In the genomic region with DNA sequence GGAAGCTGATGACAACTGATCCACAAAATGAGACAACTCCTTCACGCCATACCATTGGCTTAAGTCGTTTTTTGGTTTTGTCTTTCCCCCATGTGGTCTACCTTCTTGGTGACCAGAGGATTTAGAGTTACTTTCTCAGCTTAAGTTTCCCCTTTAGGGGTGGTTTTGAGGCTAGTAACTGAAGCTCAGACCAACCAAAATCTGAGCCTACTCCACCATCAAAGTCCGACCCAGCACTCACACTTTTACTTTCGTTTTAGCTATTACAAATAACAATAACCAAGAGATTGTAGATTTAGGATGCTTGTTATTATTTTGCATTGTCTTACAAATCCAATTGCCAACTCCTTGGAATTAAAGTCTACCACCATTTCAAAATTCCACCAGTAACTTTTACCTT, we compare ENCODE assay signal across 11 cellular contexts.
DNase-seq lines count a peak whose midpoint lies in the region; ATAC-seq and TF ChIP-seq lines count a peak whose summit lies in the region.
"Had no signal": no experiment of that assay in that cellular context is flagged by ENCODE, and none has a peak within 500 bp of the region (broad histone marks: within the 10 kb centered on the region; RNA-seq: fewer than 3 reads in every experiment).

No MANE protein-coding gene starts in this region.

- intact Hi-C loops in activated B cell treated with CpG ODN at 0.5 μM for 24 hours (cut with micrococcal nuclease) (no loop called here), natural killer cell (cut with micrococcal nuclease) (loop anchor here (5.0 kb wide), 1 partner anchor 35 kb away; no protein-coding TSS in a partner anchor)

- H3K27me3 Mint-ChIP-seq in activated B cell treated with CpG ODN at 0.5 μM for 24 hours: no peaks in the 10 kb centered on the region
- no peaks in the 10 kb centered on the region for H3K27me3 Mint-ChIP-seq in natural killer cell (ENCODE audit: low read depth in 2 of 2)

- H3K4me1 Mint-ChIP-seq in activated B cell treated with CpG ODN at 0.5 μM for 24 hours (peaks cover 5% of the 10 kb centered on the region), natural killer cell (peaks cover 29 to 34% of the 10 kb centered on the region in 2 donors)

- peak overlapping the region; percentile 64 for H3K4me3 Mint-ChIP-seq in activated B cell treated with CpG ODN at 0.5 μM for 24 hours
- peak overlapping the region; percentile 90 for H3K4me3 Mint-ChIP-seq in natural killer cell
- H3K4me3 Mint-ChIP-seq: nephron had no signal

- ATAC-seq in HG03520 (IDR thresholded peaks at IDR 0.05; ENCODE audit: unreplicated experiment) (peak; percentile 60), activated B cell treated with CpG ODN at 0.5 μM for 24 hours (ENCODE audit: low read depth) (no peak), natural killer cell (peak; percentile 62 to 77 (median 76))

- no peaks in the 10 kb centered on the region for H3K9me3 Mint-ChIP-seq in activated B cell treated with CpG ODN at 0.5 μM for 24 hours
- H3K9me3 Mint-ChIP-seq in natural killer cell: no peaks in the 10 kb centered on the region
- H3K9me3 Mint-ChIP-seq: nephron had no signal

- TF ChIP-seq CTCF in GM10266 (IDR thresholded peaks at IDR 0.05; ENCODE audit: control insufficient read depth, insufficient read depth, low read depth, missing control alignments): no peak
- no peak for TF ChIP-seq CTCF in activated B cell treated with CpG ODN at 0.5 μM for 24 hours (IDR thresholded peaks at IDR 0.05)
- no peak for TF ChIP-seq CTCF in natural killer cell (IDR thresholded peaks at IDR 0.05)

- CTCF ChIA-PET in activated B cell treated with CpG ODN at 0.5 μM for 24 hours (lab: Charles Lee): interaction anchor here (0.7 kb wide), 1 partner anchor 124 kb away, joined by 4 read pairs; no protein-coding TSS in a partner anchor

- DNase-seq in GM10266 (ENCODE audit: extremely low spot score) (peak; percentile 21), activated B cell treated with CpG ODN at 0.5 μM for 24 hours (no peak), natural killer cell (no peak), cerebellar cortex (ENCODE audit: low spot score) (no peak), KBM-7 (no peak)
- DNase-seq in stimulated activated CD4-positive, alpha-beta T cell treated with anti-CD3 and anti-CD28 coated beads, Interleukin-1b, Interleukin-23, amount 100 ng/mL, for 48 hours: no peak
- DNase-seq: activated CD8-positive, alpha-beta memory T cell treated with anti-CD3 and anti-CD28 coated beads, Interleukin-2, amount 50 U/mL, for 48 hours; NCI-H1417 treated with DMSO at 0.1 percent for 48 hours; NCI-H748 treated with DMSO at 0.1 percent for 48 hours had no signal

- in situ Hi-C loops in KBM-7 (cut with MboI; ENCODE audit: low pct_unique_long_range_greater_than_20kb, low sequenced_read_pairs): no loop called here

- POLR2A ChIA-PET in activated B cell treated with CpG ODN at 0.5 μM for 24 hours (lab: Charles Lee): interaction anchor here (0.6 kb wide), 1 partner anchor 69 kb away, joined by 5 read pairs; no protein-coding TSS in a partner anchor

- H3K36me3 Mint-ChIP-seq in activated B cell treated with CpG ODN at 0.5 μM for 24 hours (ENCODE audit: low read depth) (no peaks in the 10 kb centered on the region), natural killer cell (no peaks in the 10 kb centered on the region)

- peak overlapping the region; percentile 59 for H3K27ac Mint-ChIP-seq in activated B cell treated with CpG ODN at 0.5 μM for 24 hours
- peak overlapping the region; percentile 95 to 97 for H3K27ac Mint-ChIP-seq in natural killer cell
- H3K27ac Mint-ChIP-seq: nephron had no signal
